Comparison of ENCODE assay signal across 11 cellular contexts in genomic region chr10:79390551-79391229, GRCh38. TPM values are rescaled to one million over a fixed set of nuclear protein-coding genes. Genes with fewer than 3 reads are reported as not detected.
DNase-seq lines count a peak whose midpoint lies in the region; ATAC-seq, FAIRE-seq and TF ChIP-seq lines count a peak whose summit lies in the region.
"Had no signal": no experiment of that assay in that cellular context is flagged by ENCODE, and none has a peak within 500 bp of the region (broad histone marks: within the 10 kb centered on the region; RNA-seq: fewer than 3 reads in every experiment).

No MANE protein-coding gene starts in this region.

- peak in 1 of 2 donors; percentile 48 for DNase-seq in cardiac muscle cell (ENCODE audit: low read depth in 1 of 2, low spot score in 1 of 2)
- no peak for DNase-seq in Right ventricle myocardium superior
- DNase-seq in K562 (ENCODE audit: extremely low read depth in 1 of 4, low spot score in 3 of 4), result peak; percentile 86 to 91 (median 88)
- no peak for DNase-seq in memory B cell (ENCODE audit: low spot score in 2 of 2)
- DNase-seq in ureter (ENCODE audit: low spot score), result peak; percentile 44
- no peak for DNase-seq in NCI-H1436 treated with DMSO at 0.1 percent for 48 hours (lab: John Stamatoyannopoulos, UW)
- DNase-seq in MM.1S, result no peak

- H3K9me2 ChIP-seq in MM.1S (replicated peaks; ENCODE audit: insufficient read depth, low read length), result no peaks in the 10 kb centered on the region

- H3K36me3 Mint-ChIP-seq in memory B cell, result no peaks in the 10 kb centered on the region

- TF ChIP-seq RAD21 in K562 (CRISPR knock-in tag; conservative IDR thresholded peaks at IDR 0.05 in 1 of 2, IDR thresholded peaks at IDR 0.05 in 1 of 2), result peak; percentile 39 to 61

- ATAC-seq in Right ventricle myocardium superior (ENCODE audit: poor library complexity), result no peak
- ATAC-seq in K562, result peak; percentile 83
- peak; percentile 24 for ATAC-seq in memory B cell (ENCODE audit: low read depth)
- no peak for ATAC-seq in HG03469 (IDR thresholded peaks at IDR 0.05; ENCODE audit: unreplicated experiment)
- ATAC-seq: activated T-helper 17 cell treated with anti-CD3 and anti-CD28 coated beads, Interleukin-2, amount 50 U/mL, for 72 hours; stimulated activated naive CD8-positive, alpha-beta T cell treated with anti-CD3 and anti-CD28 coated beads, Interleukin-15, amount 100 ng/mL, for 72 hours had no signal

- no peak for TF ChIP-seq EP300 in K562 (IDR thresholded peaks at IDR 0.05; ENCODE audit: low read length)

- BruUV-seq in K562 (replicated peaks; lab: Mats Ljungman, UMichigan), result no TSS peak

- no peak overlapping the region for H3K4me3 Mint-ChIP-seq in memory B cell
- H3K4me3 Mint-ChIP-seq: activated T-helper 17 cell treated with anti-CD3 and anti-CD28 coated beads, Interleukin-2, amount 50 U/mL, for 72 hours had no signal

- no peaks in the 10 kb centered on the region for H3K9me3 ChIP-seq in cardiac muscle cell (ENCODE audit: low read depth)
- H3K9me3 ChIP-seq in K562 (replicated peaks; ENCODE audit: control insufficient read depth, insufficient read depth, low read depth, low read length), result no peaks in the 10 kb centered on the region
- no peaks in the 10 kb centered on the region for H3K9me3 ChIP-seq in MM.1S (replicated peaks; ENCODE audit: insufficient read depth, low read length)

- H3K27ac Mint-ChIP-seq in memory B cell, result no peak overlapping the region
- H3K27ac Mint-ChIP-seq: progenitor cell of endocrine pancreas had no signal

- H4K20me1 ChIP-seq in K562 (replicated peaks; ENCODE audit: control insufficient read depth, insufficient read depth, low read length) (no peaks in the 10 kb centered on the region), MM.1S (ENCODE audit: insufficient read depth, low read length) (no peaks in the 10 kb centered on the region)

- peaks cover 10% of the 10 kb centered on the region for H3K9me1 ChIP-seq in K562 (ENCODE audit: control insufficient read depth, insufficient read depth, low read length)

- H3F3A ChIP-seq in MM.1S (ENCODE audit: insufficient read depth, low read length), result no peaks in the 10 kb centered on the region

- H3K79me2 ChIP-seq in K562 (ENCODE audit: control insufficient read depth, insufficient read depth, low read length), result no peaks in the 10 kb centered on the region
- no peaks in the 10 kb centered on the region for H3K79me2 ChIP-seq in MM.1S (ENCODE audit: low read length)

- H3K9ac ChIP-seq in K562 (ENCODE audit: insufficient read depth in 1 of 2, low read depth in 2 of 2, low read length in 2 of 2) (peak overlapping the region; percentile 66 to 75), MM.1S (ENCODE audit: low read length) (no peak overlapping the region)

- H3K4me1 Mint-ChIP-seq in memory B cell, result peaks cover 12% of the 10 kb centered on the region
- H3K4me1 Mint-ChIP-seq: activated T-helper 17 cell treated with anti-CD3 and anti-CD28 coated beads, Interleukin-2, amount 50 U/mL, for 72 hours had no signal

- H3K36me3 ChIP-seq in cardiac muscle cell (peaks cover 2% of the 10 kb centered on the region), K562 (ENCODE audit: control insufficient read depth, insufficient read depth, low read length) (no peaks in the 10 kb centered on the region), MM.1S (replicated peaks; ENCODE audit: insufficient read depth, low read length) (no peaks in the 10 kb centered on the region)

- peak; percentile 34 for TF ChIP-seq CTCF in cardiac muscle cell (IDR thresholded peaks at IDR 0.05; ENCODE audit: low read depth, low read length)
- TF ChIP-seq CTCF in K562 (IDR thresholded peaks at IDR 0.05 in 2 of 3, conservative IDR thresholded peaks at IDR 0.05 in 1 of 3; ENCODE audit: insufficient read depth in 2 of 3, low read depth in 1 of 3, low read length in 3 of 3), result peak; percentile 83 to 86 (median 84)
- no peak for TF ChIP-seq CTCF in MM.1S (IDR thresholded peaks at IDR 0.05; ENCODE audit: low read length)

- intact Hi-C loops in Right ventricle myocardium superior (cut with DNase I) (no loop called here), K562 (cut with micrococcal nuclease) (loop anchor here (2.0 to 5.0 kb wide), 3 partner anchors 54 to 97 kb away; partner anchors contain the start of gene ZCCHC24)

- no peak overlapping the region for H3K4me3 ChIP-seq in cardiac muscle cell
- H3K4me3 ChIP-seq in K562, result peak overlapping the region; percentile 9
- H3K4me3 ChIP-seq in MM.1S (ENCODE audit: low read length), result no peak overlapping the region

- in situ Hi-C loops in K562 (cut with MboI), result loop anchor here (5.0 kb wide), 1 partner anchor 82 kb away; no protein-coding TSS in a partner anchor

- no peaks in the 10 kb centered on the region for H3K27me3 ChIP-seq in cardiac muscle cell
- no peaks in the 10 kb centered on the region for H3K27me3 ChIP-seq in K562 (ENCODE audit: control insufficient read depth in 2 of 2, insufficient read depth in 2 of 2, low read length in 2 of 2)
- no peaks in the 10 kb centered on the region for H3K27me3 ChIP-seq in MM.1S (replicated peaks; ENCODE audit: insufficient read depth, low read length)

- peaks cover 17% of the 10 kb centered on the region for H3K4me1 ChIP-seq in cardiac muscle cell (ENCODE audit: low read depth)
- peaks cover 47 to 61% of the 10 kb centered on the region in 2 experiments for H3K4me1 ChIP-seq in K562 (replicated peaks in 1 of 2; ENCODE audit: control insufficient read depth in 2 of 2, insufficient read depth in 2 of 2, low read length in 2 of 2)
- no peaks in the 10 kb centered on the region for H3K4me1 ChIP-seq in MM.1S (ENCODE audit: low read length)

- H2AFZ ChIP-seq in K562 (ENCODE audit: low read depth, low read length), result peak overlapping the region; percentile 90
- H2AFZ ChIP-seq in MM.1S (ENCODE audit: low read length), result no peak overlapping the region

- TF ChIP-seq POLR2A in K562 (conservative IDR thresholded peaks at IDR 0.05), result peak; percentile 70

- CTCF ChIA-PET in K562 (lab: Yijun Ruan, JAX; ENCODE audit: low intra/inter-chr PET ratio), result interaction anchor here (2.0 kb wide), 1 partner anchor 77 kb away, joined by 5 read pairs; no protein-coding TSS in a partner anchor

- POLR2A ChIA-PET in K562 (lab: Yijun Ruan, JAX), result interaction anchor here (0.6 to 2.6 kb wide), 11 partner anchors 8 to 1554 kb away, joined by 3 to 11 read pairs (median 4); no protein-coding TSS in a partner anchor

- H3K27ac ChIP-seq in cardiac muscle cell, result peak overlapping the region; percentile 20
- peak overlapping the region; percentile 83 for H3K27ac ChIP-seq in K562 (ENCODE audit: extremely low read depth, low read depth, low read length)
- H3K27ac ChIP-seq in MM.1S (ENCODE audit: low read length), result no peak overlapping the region

- peak; percentile 90 for FAIRE-seq in K562 (lab: Jason Lieb, UNC)

- peaks cover 3% of the 10 kb centered on the region for H3K27me3 Mint-ChIP-seq in memory B cell
- H3K27me3 Mint-ChIP-seq: activated T-helper 17 cell treated with anti-CD3 and anti-CD28 coated beads, Interleukin-2, amount 50 U/mL, for 72 hours; stimulated activated naive CD8-positive, alpha-beta T cell treated with anti-CD3 and anti-CD28 coated beads, Interleukin-15, amount 100 ng/mL, for 72 hours had no signal

- WGBS in K562 (ENCODE audit: insufficient coverage, low coverage, missing lambda C conversion rate), result 24% methylated on average over 12 of the region's 16 CpGs

- H3K4me2 ChIP-seq in K562 (ENCODE audit: insufficient read depth, low read length), result peak overlapping the region; percentile 77
- no peak overlapping the region for H3K4me2 ChIP-seq in MM.1S (ENCODE audit: low read depth, low read length)

- no peaks in the 10 kb centered on the region for H3K9me3 Mint-ChIP-seq in memory B cell
- H3K9me3 Mint-ChIP-seq: activated T-helper 17 cell treated with anti-CD3 and anti-CD28 coated beads, Interleukin-2, amount 50 U/mL, for 72 hours; stimulated activated naive CD8-positive, alpha-beta T cell treated with anti-CD3 and anti-CD28 coated beads, Interleukin-15, amount 100 ng/mL, for 72 hours had no signal

RNA-seq across cellular contexts. Expression of gene PPIF, which starts 43.4 kb away (rescaled TPM):
- 86.6 and 101 TPM in 2 replicates for total RNA-seq in cardiac muscle cell
- polyA plus RNA-seq in cardiac muscle cell, result 125 and 143 TPM in 2 replicates
- total RNA-seq in Right ventricle myocardium superior, result 146 TPM
- 96.3 and 215 TPM in 2 replicates for total RNA-seq in K562 (2011; cell fraction: chromatin; rRNA removed; ENCODE audit: low replicate concordance)
- 144 and 155 TPM in 2 replicates for total RNA-seq in K562 (2011; cell fraction: nucleolus; rRNA removed)
- total RNA-seq in K562 (2011; cell fraction: nucleoplasm; rRNA removed), result 118 and 119 TPM in 2 replicates
- total RNA-seq in K562 (2014; rRNA removed), result 53.4 and 69.8 TPM in 2 replicates
- 97.7 and 108 TPM in 2 replicates for total RNA-seq in K562 (2014; rRNA removed; fragmentation: Illumina TruSeq; extraction: Trizol)
- 117 and 119 TPM in 2 replicates for total RNA-seq in K562 (2015; rRNA removed; fragmentation: Illumina TruSeq; extraction: Trizol)
- total RNA-seq in K562 (2021), result 235 and 239 TPM in 2 replicates
- 148 and 175 TPM in 2 replicates for polyA plus RNA-seq in K562 (2011; rRNA removed)
- 202 and 255 TPM in 2 replicates for polyA plus RNA-seq in K562 (2011; cell fraction: cytosol; rRNA removed)
- 198 and 337 TPM in 2 replicates for polyA plus RNA-seq in K562 (2011; cell fraction: nucleus; rRNA removed)
- polyA plus RNA-seq in K562 (2012), result 180 and 222 TPM in 2 replicates
- 250 and 287 TPM in 2 replicates for polyA plus RNA-seq in K562 (2014; fragmentation: Illumina TruSeq; extraction: Trizol)
- polyA plus RNA-seq in K562 (2014; fragmentation: Nextera tagmentation; extraction: Ambion mirVana), result 10 to 100 TPM; 40.9 to 51.1 TPM
- polyA plus RNA-seq in K562 (2014; rRNA removed), result 154 and 168 TPM in 2 replicates
- polyA minus RNA-seq in K562 (2011; rRNA and poly(A)+ RNA removed), result 91.8 and 131 TPM in 2 replicates
- 98.9 and 104 TPM in 2 replicates for polyA minus RNA-seq in K562 (2011; cell fraction: cytosol; rRNA and poly(A)+ RNA removed)
- 116 and 136 TPM in 2 replicates for polyA minus RNA-seq in K562 (2011; cell fraction: nucleus; rRNA and poly(A)+ RNA removed)
- 108 TPM for total RNA-seq in ureter

RNA-seq across cellular contexts. Expression of gene ZCCHC24, which starts 54.7 kb away (rescaled TPM):
- total RNA-seq in cardiac muscle cell, result 56.5 and 58.0 TPM in 2 replicates
- 65.4 and 81.5 TPM in 2 replicates for polyA plus RNA-seq in cardiac muscle cell
- total RNA-seq in Right ventricle myocardium superior, result 53.3 TPM
- 4.0 and 6.3 TPM in 2 replicates for total RNA-seq in K562 (2011; cell fraction: chromatin; rRNA removed; ENCODE audit: low replicate concordance)
- 4.8 and 4.9 TPM in 2 replicates for total RNA-seq in K562 (2011; cell fraction: nucleolus; rRNA removed)
- total RNA-seq in K562 (2011; cell fraction: nucleoplasm; rRNA removed), result 4.4 and 6.7 TPM in 2 replicates
- 3.6 and 4.9 TPM in 2 replicates for total RNA-seq in K562 (2014; rRNA removed)
- total RNA-seq in K562 (2014; rRNA removed; fragmentation: Illumina TruSeq; extraction: Trizol), result 3.9 and 4.0 TPM in 2 replicates
- 5.5 and 5.7 TPM in 2 replicates for total RNA-seq in K562 (2015; rRNA removed; fragmentation: Illumina TruSeq; extraction: Trizol)
- 11.0 and 11.5 TPM in 2 replicates for total RNA-seq in K562 (2021)
- 4.6 and 5.0 TPM in 2 replicates for polyA plus RNA-seq in K562 (2011; rRNA removed)
- 4.7 and 8.4 TPM in 2 replicates for polyA plus RNA-seq in K562 (2011; cell fraction: cytosol; rRNA removed)
- polyA plus RNA-seq in K562 (2011; cell fraction: nucleus; rRNA removed), result 3.1 and 5.6 TPM in 2 replicates
- 6.8 and 12.0 TPM in 2 replicates for polyA plus RNA-seq in K562 (2012)
- 7.0 and 7.6 TPM in 2 replicates for polyA plus RNA-seq in K562 (2014; fragmentation: Illumina TruSeq; extraction: Trizol)
- polyA plus RNA-seq in K562 (2014; fragmentation: Nextera tagmentation; extraction: Ambion mirVana), result under 1 TPM; 0.84 to 0.86 TPM
- polyA plus RNA-seq in K562 (2014; rRNA removed), result 5.1 and 6.0 TPM in 2 replicates
- polyA minus RNA-seq in K562 (2011; rRNA and poly(A)+ RNA removed), result 3.4 and 4.7 TPM in 2 replicates
- polyA minus RNA-seq in K562 (2011; cell fraction: cytosol; rRNA and poly(A)+ RNA removed), result 6.1 and 6.4 TPM in 2 replicates
- 3.0 TPM in 2 replicates for polyA minus RNA-seq in K562 (2011; cell fraction: nucleus; rRNA and poly(A)+ RNA removed)
- 33.9 TPM for total RNA-seq in ureter

Comparison
In these comparisons a context has a peak if more than half of its experiments do, and no peak if none do; other contexts are left out.
1. DNase-seq: peak in K562 (4 of 4) and ureter (single experiment); none in Right ventricle myocardium superior (single experiment), memory B cell (0 of 2), NCI-H1436 treated with DMSO at 0.1 percent for 48 hours (single experiment) and MM.1S (single experiment).
2. ATAC-seq: peak in K562 (single experiment) and memory B cell (single experiment); none in Right ventricle myocardium superior (single experiment) and HG03469 (single experiment).